9 cellular contexts compared by ENCODE assay signal in genomic region chr2:239114119-239114581, GRCh38.
DNase-seq lines count a peak whose midpoint lies in the region; TF ChIP-seq lines count a peak whose summit lies in the region.
"Had no signal": no experiment of that assay in that cellular context is flagged by ENCODE, and none has a peak within 500 bp of the region (broad histone marks: within the 10 kb centered on the region; RNA-seq: fewer than 3 reads in every experiment).

No MANE protein-coding gene starts in this region.

- no peak for TF ChIP-seq EP300 in transverse colon (IDR thresholded peaks at IDR 0.05; ENCODE audit: low read depth)

- peak; percentile 2 for DNase-seq in LHCN-M2 (ENCODE audit: low read depth)
- DNase-seq in caudate nucleus (lab: John Stamatoyannopoulos, UW) = peak in 1 of 61 donors; percentile 32
- DNase-seq in transverse colon = no peak
- DNase-seq in ecto neural progenitor cell (ENCODE audit: low spot score) = no peak
- DNase-seq in activated CD4-positive, alpha-beta T cell treated with anti-CD3 and anti-CD28 coated beads for 48 hours = no peak
- DNase-seq in Peyer's patch = no peak
- DNase-seq: SHP77 had no signal

- intact Hi-C loops in transverse colon (cut with DNase I; ENCODE audit: low total_unique reads) = loop anchor here (10.0 kb wide), 1 partner anchor 191 kb away; no protein-coding TSS in a partner anchor

- 27% methylated on average over 9 of the region's 9 CpGs; no CpG with 5 or more reads in 1 of the 2 donors for WGBS in transverse colon (ENCODE audit: low coverage in 1 of 2), 2 donors

- H3K36me3 ChIP-seq in transverse colon = peaks cover 0 to 7% (median 0%) of the 10 kb centered on the region in 4 donors
- H3K36me3 ChIP-seq in Peyer's patch = peaks cover 0 to 21% (median 0%) of the 10 kb centered on the region in 3 donors
- H3K36me3 ChIP-seq: cardiac muscle cell had no signal

- H3K4me3 ChIP-seq in transverse colon (no peak overlapping the region), Peyer's patch (no peak overlapping the region)
- H3K4me3 ChIP-seq: cardiac muscle cell had no signal

- peak overlapping the region; percentile 36 for H3K27ac ChIP-seq in caudate nucleus (ENCODE audit: low read depth, low read length)
- peak overlapping the region; percentile 30 for H3K27ac ChIP-seq in layer of hippocampus (ENCODE audit: low read depth, low read length)
- H3K27ac ChIP-seq in transverse colon = peak overlapping the region; percentile 62 to 85 (median 78)
- H3K27ac ChIP-seq in Peyer's patch = peak overlapping the region in 2 of 4 donors; percentile 16 to 72
- H3K27ac ChIP-seq: cardiac muscle cell had no signal

- TF ChIP-seq POLR2A in transverse colon (IDR thresholded peaks at IDR 0.05) (no peak), Peyer's patch (IDR thresholded peaks at IDR 0.05) (no peak)

- H3K9me3 ChIP-seq in transverse colon (no peaks in the 10 kb centered on the region), Peyer's patch (no peaks in the 10 kb centered on the region)

- TF ChIP-seq CTCF in transverse colon (IDR thresholded peaks at IDR 0.05) (no peak), Peyer's patch (IDR thresholded peaks at IDR 0.05) (no peak)

- in situ Hi-C loops in transverse colon (cut with MboI; ENCODE audit: low pct_ligation_motif_present in 1 of 4, low pct_unique_long_range_greater_than_20kb in 1 of 4, low sequenced_read_pairs in 3 of 4) = no loop called here

- H3K4me1 ChIP-seq in transverse colon (peaks cover 20 to 35% (median 24%) of the 10 kb centered on the region in 4 donors), Peyer's patch (peaks cover 0 to 19% (median 0%) of the 10 kb centered on the region in 4 donors)

- H3K27me3 ChIP-seq in layer of hippocampus (ENCODE audit: control insufficient read depth, insufficient read depth, low read length) = no peaks in the 10 kb centered on the region
- H3K27me3 ChIP-seq in transverse colon = no peaks in the 10 kb centered on the region
- no peaks in the 10 kb centered on the region for H3K27me3 ChIP-seq in Peyer's patch
- H3K27me3 ChIP-seq: cardiac muscle cell had no signal
